In the genomic region with DNA sequence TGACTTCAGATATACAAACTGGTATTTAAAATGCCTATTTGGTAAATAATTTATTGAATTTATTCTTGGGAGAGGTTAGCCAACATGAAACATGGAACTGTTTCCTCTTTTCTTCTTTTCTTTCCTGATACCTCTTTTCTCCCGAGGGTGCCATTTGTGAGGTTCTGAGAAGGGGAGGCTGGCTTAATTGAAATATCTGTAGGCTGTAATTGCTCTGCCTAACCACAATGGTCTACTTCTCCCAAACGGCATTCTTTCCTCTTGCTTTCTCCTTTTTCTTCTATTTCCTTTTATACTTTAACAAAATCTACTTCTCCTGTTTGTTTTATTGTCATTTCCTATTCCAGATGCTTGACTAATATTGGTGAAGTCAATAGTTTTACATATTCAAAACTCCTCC, we compare ENCODE assay signal across 23 cellular contexts.
"Had no signal": no experiment of that assay in that cellular context is flagged by ENCODE, and none has a peak within 500 bp of the region (broad histone marks: within the 10 kb centered on the region; RNA-seq: fewer than 3 reads in every experiment).

No MANE protein-coding gene starts in this region.

- H3K4me3 Mint-ChIP-seq: activated B cell treated with CpG ODN at 0.5 μM for 24 hours; activated CD8-positive, alpha-beta T cell treated with anti-CD3 and anti-CD28 coated beads for 36 hours; central memory CD8-positive, alpha-beta T cell; dendritic cell treated with granulocyte-macrophage colony-stimulating factor and Interleukin-4, amounts not matched to agents 40 ng/mL and 50 ng/mL, for 4 days; endodermal cell; nephron; stimulated activated naive CD8-positive, alpha-beta T cell treated with anti-CD3 and anti-CD28 coated beads, Interleukin-15, Interleukin-2, amounts not matched to agents 100 ng/mL and 50 ng/mL, for 24 hours had no signal

- DNase-seq: activated B cell treated with CpG ODN at 0.5 μM for 24 hours; activated CD4-positive, alpha-beta T cell treated with anti-CD3 and anti-CD28 coated beads, Interleukin-2, amount 50 U/mL, for 1 hour; activated CD8-positive, alpha-beta T cell treated with anti-CD3 and anti-CD28 coated beads for 36 hours; activated naive CD4-positive, alpha-beta T cell; activated T-cell treated with anti-CD3 and anti-CD28 coated beads, Interleukin-2, amount 50 U/mL, for 48 hours; endodermal cell; foreskin fibroblast; heart right ventricle; left lung; mesendoderm; ovary; stimulated activated CD4-positive, alpha-beta T cell treated with anti-CD3 and anti-CD28 coated beads, Interleukin-12 subunit alpha, Interleukin-12 subunit beta, amount 100 ng/mL, for 4 hours; stimulated activated CD4-positive, alpha-beta T cell treated with anti-CD3 and anti-CD28 coated beads, Interleukin-4, amount 100 ng/mL, for 1 hour; T-helper 2 cell; upper lobe of left lung had no signal

- ATAC-seq: activated CD8-positive, alpha-beta T cell treated with anti-CD3 and anti-CD28 coated beads for 36 hours; activated naive CD4-positive, alpha-beta T cell treated with anti-CD3 and anti-CD28 coated beads, Interleukin-2, amount 50 U/mL, for 72 hours; esophagus mucosa; heart right ventricle; left lung; sciatic nerve had no signal

- H3K9me3 Mint-ChIP-seq: activated B cell treated with CpG ODN at 0.5 μM for 24 hours; activated CD8-positive, alpha-beta T cell treated with anti-CD3 and anti-CD28 coated beads for 36 hours; activated naive CD4-positive, alpha-beta T cell treated with anti-CD3 and anti-CD28 coated beads, Interleukin-2, amount 50 U/mL, for 72 hours; central memory CD8-positive, alpha-beta T cell; dendritic cell treated with granulocyte-macrophage colony-stimulating factor and Interleukin-4, amounts not matched to agents 40 ng/mL and 50 ng/mL, for 4 days; endodermal cell; nephron; stimulated activated naive CD8-positive, alpha-beta T cell treated with anti-CD3 and anti-CD28 coated beads, Interleukin-15, Interleukin-2, amounts not matched to agents 100 ng/mL and 50 ng/mL, for 24 hours had no signal

- H3K27me3 Mint-ChIP-seq: activated B cell treated with CpG ODN at 0.5 μM for 24 hours; central memory CD8-positive, alpha-beta T cell; dendritic cell treated with granulocyte-macrophage colony-stimulating factor and Interleukin-4, amounts not matched to agents 40 ng/mL and 50 ng/mL, for 4 days; progenitor cell of endocrine pancreas; stimulated activated naive CD8-positive, alpha-beta T cell treated with anti-CD3 and anti-CD28 coated beads, Interleukin-15, Interleukin-2, amounts not matched to agents 100 ng/mL and 50 ng/mL, for 24 hours had no signal

- H3K27ac Mint-ChIP-seq: activated B cell treated with CpG ODN at 0.5 μM for 24 hours; activated CD8-positive, alpha-beta T cell treated with anti-CD3 and anti-CD28 coated beads for 36 hours; activated naive CD4-positive, alpha-beta T cell treated with anti-CD3 and anti-CD28 coated beads, Interleukin-2, amount 50 U/mL, for 72 hours; dendritic cell treated with granulocyte-macrophage colony-stimulating factor and Interleukin-4, amounts not matched to agents 40 ng/mL and 50 ng/mL, for 4 days; endodermal cell; nephron; progenitor cell of endocrine pancreas; stimulated activated naive CD8-positive, alpha-beta T cell treated with anti-CD3 and anti-CD28 coated beads, Interleukin-15, Interleukin-2, amounts not matched to agents 100 ng/mL and 50 ng/mL, for 24 hours had no signal
